ENCODE assay signal across 14 cellular contexts in genomic region chrX:108437354-108437753, GRCh38. TPM values are rescaled to one million over a fixed set of nuclear protein-coding genes. Genes with fewer than 3 reads are reported as not detected.
DNase-seq lines count a peak whose midpoint lies in the region; TF ChIP-seq lines count a peak whose summit lies in the region.
"Had no signal": no experiment of that assay in that cellular context is flagged by ENCODE, and none has a peak within 500 bp of the region (broad histone marks: within the 10 kb centered on the region; RNA-seq: fewer than 3 reads in every experiment).

No MANE protein-coding gene starts in this region.

- TF ChIP-seq CTCF in choroid plexus epithelial cell (conservative IDR thresholded peaks at IDR 0.05; ENCODE audit: low read depth, low read length) (no peak), tibial artery (IDR thresholded peaks at IDR 0.05) (no peak)

- intact Hi-C loops in tibial artery (cut with DNase I; ENCODE audit: low total_unique reads), result no loop called here

- DNase-seq in NCI-H69 (lab: John Stamatoyannopoulos, UW) (peak; percentile 18), choroid plexus epithelial cell (ENCODE audit: low read depth) (no peak), iris pigment epithelial cell (ENCODE audit: low read depth) (peak; percentile 25), tibial artery (no peak), DMS 273 (lab: John Stamatoyannopoulos, UW; ENCODE audit: unreplicated experiment) (no peak), dermis blood vessel endothelial cell (no peak), DMS53 (lab: John Stamatoyannopoulos, UW) (no peak)
- DNase-seq: activated CD8-positive, alpha-beta memory T cell treated with anti-CD3 and anti-CD28 coated beads, Interleukin-2, amount 50 U/mL, for 4 hours; activated naive CD8-positive, alpha-beta T cell treated with anti-CD3 and anti-CD28 coated beads, Interleukin-2, amount 10 ng/mL, durations not matched to agents 7 days and 5 days; CD8-positive, alpha-beta memory T cell; dorsolateral prefrontal cortex; stimulated activated naive CD8-positive, alpha-beta T cell treated with anti-CD3 and anti-CD28 coated beads, Interleukin-15, amount 100 ng/mL, for 72 hours; WERI-Rb-1 had no signal

- H3K4me1 ChIP-seq in tibial artery, result peaks cover 0 to 4% (median 0%) of the 10 kb centered on the region in 4 donors

- no peaks in the 10 kb centered on the region for H3K9me3 ChIP-seq in tibial artery

- H3K27me3 ChIP-seq in tibial artery, result no peaks in the 10 kb centered on the region

- H3K36me3 ChIP-seq in tibial artery, result no peaks in the 10 kb centered on the region
- H3K36me3 ChIP-seq: WERI-Rb-1 had no signal

- peak overlapping the region; percentile 63 for H3K4me3 ChIP-seq in choroid plexus epithelial cell (ENCODE audit: low read depth, low read length)
- peak overlapping the region; percentile 51 to 52 for H3K4me3 ChIP-seq in tibial artery

- H3K27ac ChIP-seq in tibial artery, result peak overlapping the region; percentile 44 to 83
- H3K27ac ChIP-seq: dorsolateral prefrontal cortex, WERI-Rb-1 had no signal

RNA-seq across cellular contexts. Expression of gene COL4A6, which starts 0.9 kb away (rescaled TPM):
- total RNA-seq in dermis blood vessel endothelial cell, result 0.68 and 1.3 TPM in 2 replicates
- total RNA-seq: activated naive CD8-positive, alpha-beta T cell treated with anti-CD3 and anti-CD28 coated beads, Interleukin-2, amount 10 ng/mL, durations not matched to agents 7 days and 5 days; CD8-positive, alpha-beta memory T cell; SK-MEL-5 had no signal

RNA-seq across cellular contexts. Expression of gene COL4A5, which starts 2.3 kb away (rescaled TPM):
- total RNA-seq in dermis blood vessel endothelial cell, result 48.0 and 54.9 TPM in 2 replicates
- total RNA-seq: activated naive CD8-positive, alpha-beta T cell treated with anti-CD3 and anti-CD28 coated beads, Interleukin-2, amount 10 ng/mL, durations not matched to agents 7 days and 5 days; CD8-positive, alpha-beta memory T cell had no signal

Comparison
In these comparisons a context has a peak if more than half of its experiments do, and no peak if none do; other contexts are left out.
1. DNase-seq: peak in NCI-H69 (single experiment) and iris pigment epithelial cell (single experiment); none in choroid plexus epithelial cell (single experiment), tibial artery (0 of 2), DMS 273 (single experiment), dermis blood vessel endothelial cell (single experiment) and DMS53 (single experiment).